Comparison of ENCODE assay signal across 3 cellular contexts in the genomic region with DNA sequence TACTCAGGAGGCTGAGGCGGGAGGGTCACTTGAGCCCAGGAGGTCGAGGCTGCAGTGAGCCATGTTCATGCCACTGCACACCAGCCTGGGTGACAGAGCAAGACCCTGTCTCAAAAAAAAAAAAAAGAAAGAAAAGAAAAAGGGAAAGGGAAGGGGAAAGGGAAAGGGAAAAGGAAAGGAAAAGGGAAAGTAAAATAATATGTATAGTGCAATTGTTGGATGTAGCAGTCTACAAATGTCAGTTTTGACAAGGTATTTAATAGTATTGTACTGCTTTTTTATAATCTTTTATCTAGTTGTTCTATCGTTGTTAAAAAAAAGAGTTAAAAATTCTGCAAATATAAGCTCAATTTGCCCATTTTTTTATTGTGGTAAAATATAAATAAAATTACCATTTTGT.
TF ChIP-seq lines count a peak whose summit lies in the region.

No MANE protein-coding gene starts in this region.

TF ChIP-seq in HepG2, 621 proteins besides CTCF, POLR2A, EP300 and RAD21:
- peak; percentile 93 for TF ChIP-seq HNRNPK (IDR thresholded peaks at IDR 0.05; ENCODE audit: low read depth, low read length, poor library complexity, severe bottlenecking)
- no peak for TF ChIP-seq SRSF9 (IDR thresholded peaks at IDR 0.05; ENCODE audit: borderline replicate concordance, insufficient read depth, low read depth, low read length, poor library complexity, severe bottlenecking)

TF ChIP-seq in HEK293, 187 proteins besides CTCF, POLR2A, EP300 and RAD21:
- TF ChIP-seq PRDM1 (tag by site-specific recombination; IDR thresholded peaks at IDR 0.05) (peak; percentile 100), ZNF48 (tag by site-specific recombination; IDR thresholded peaks at IDR 0.05) (no peak), GLIS2 (tag by site-specific recombination; IDR thresholded peaks at IDR 0.05) (no peak), ZNF138 (tag by site-specific recombination; IDR thresholded peaks at IDR 0.05; ENCODE audit: borderline replicate concordance) (no peak), INSM2 (tag by site-specific recombination; IDR thresholded peaks at IDR 0.05) (no peak), SP2 (tag by site-specific recombination; IDR thresholded peaks at IDR 0.05) (no peak), MZF1 (tag by site-specific recombination; IDR thresholded peaks at IDR 0.05; ENCODE audit: borderline replicate concordance) (no peak)
- TF ChIP-seq, protein P1, sequence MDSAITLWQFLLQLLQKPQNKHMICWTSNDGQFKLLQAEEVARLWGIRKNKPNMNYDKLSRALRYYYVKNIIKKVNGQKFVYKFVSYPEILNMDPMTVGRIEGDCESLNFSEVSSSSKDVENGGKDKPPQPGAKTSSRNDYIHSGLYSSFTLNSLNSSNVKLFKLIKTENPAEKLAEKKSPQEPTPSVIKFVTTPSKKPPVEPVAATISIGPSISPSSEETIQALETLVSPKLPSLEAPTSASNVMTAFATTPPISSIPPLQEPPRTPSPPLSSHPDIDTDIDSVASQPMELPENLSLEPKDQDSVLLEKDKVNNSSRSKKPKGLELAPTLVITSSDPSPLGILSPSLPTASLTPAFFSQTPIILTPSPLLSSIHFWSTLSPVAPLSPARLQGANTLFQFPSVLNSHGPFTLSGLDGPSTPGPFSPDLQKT (IDR thresholded peaks at IDR 0.05; ENCODE audit: borderline replicate concordance, low read depth, low read length) = no peak

TF ChIP-seq in K562, 482 proteins besides CTCF, POLR2A, EP300 and RAD21:
- peak; percentile 89 for TF ChIP-seq HNRNPK (IDR thresholded peaks at IDR 0.05; ENCODE audit: low read depth, low read length, poor library complexity, severe bottlenecking)
- TF ChIP-seq SMAD4 (CRISPR knock-in tag; conservative IDR thresholded peaks at IDR 0.05) = no peak
- peak; percentile 31 for TF ChIP-seq PCBP2 (IDR thresholded peaks at IDR 0.05; ENCODE audit: low read depth, low read length, poor library complexity, severe bottlenecking)
